ENCODE assay signal across 8 cellular contexts in genomic region chr19:19662866-19663291, GRCh38. TPM values are rescaled to one million over a fixed set of nuclear protein-coding genes. Genes with fewer than 3 reads are reported as not detected.
DNase-seq lines count a peak whose midpoint lies in the region; ATAC-seq and TF ChIP-seq lines count a peak whose summit lies in the region.

No MANE protein-coding gene starts in this region.

- H3K27me3 ChIP-seq in SJSA1 (replicated peaks), result no peaks in the 10 kb centered on the region
- H3K27me3 ChIP-seq in esophagus squamous epithelium, result no peaks in the 10 kb centered on the region
- H3K27me3 ChIP-seq in prostate gland (replicated peaks; ENCODE audit: insufficient read depth), result no peaks in the 10 kb centered on the region

- H3K9me3 ChIP-seq in SJSA1 (replicated peaks), result no peaks in the 10 kb centered on the region
- H3K9me3 ChIP-seq in esophagus squamous epithelium, result no peaks in the 10 kb centered on the region
- H3K9me3 ChIP-seq in prostate gland, result no peaks in the 10 kb centered on the region

- DNase-seq in SJSA1 (ENCODE audit: low read depth in 1 of 2, low spot score in 2 of 2) (peak in 1 of 2 experiments; percentile 40), esophagus squamous epithelium (lab: John Stamatoyannopoulos, UW) (no peak), prostate gland (ENCODE audit: low spot score) (no peak), AML-193 (lab: John Stamatoyannopoulos, UW) (no peak), NCI-H526 (lab: John Stamatoyannopoulos, UW) (no peak), OCI-M2 (lab: John Stamatoyannopoulos, UW; ENCODE audit: unreplicated experiment) (no peak)

- TF ChIP-seq CTCF in 22Rv1 (IDR thresholded peaks at IDR 0.05) (no peak), esophagus squamous epithelium (IDR thresholded peaks at IDR 0.05) (no peak), prostate gland (IDR thresholded peaks at IDR 0.05) (no peak)

- ATAC-seq in GM21390 (IDR thresholded peaks at IDR 0.05; ENCODE audit: unreplicated experiment), result peak; percentile 15

- H3K4me1 ChIP-seq in SJSA1 (replicated peaks) (peaks cover 15% of the 10 kb centered on the region), esophagus squamous epithelium (peaks cover 15 to 54% (median 31%) of the 10 kb centered on the region in 3 donors), prostate gland (replicated peaks) (peaks cover 12% of the 10 kb centered on the region)

- H3K27ac ChIP-seq in 22Rv1 (peak overlapping the region; percentile 84), SJSA1 (peak overlapping the region; percentile 86), esophagus squamous epithelium (peak overlapping the region; percentile 87 to 98 (median 96)), prostate gland (peak overlapping the region; percentile 92 to 93)

- TF ChIP-seq POLR2A in esophagus squamous epithelium (IDR thresholded peaks at IDR 0.05) (no peak), prostate gland (IDR thresholded peaks at IDR 0.05) (no peak)

- peaks cover 34% of the 10 kb centered on the region for H3K36me3 ChIP-seq in SJSA1
- peaks cover 7 to 32% (median 17%) of the 10 kb centered on the region in 3 donors for H3K36me3 ChIP-seq in esophagus squamous epithelium
- peaks cover 6 to 7% of the 10 kb centered on the region in 2 donors for H3K36me3 ChIP-seq in prostate gland

- WGBS in esophagus squamous epithelium, 2 donors, result 3 to 7% methylated on average over 12 to 13 of the region's 21 CpGs
- WGBS in prostate gland, result 12% methylated on average over 7 of the region's 21 CpGs

- H3K4me3 ChIP-seq in SJSA1 (peak overlapping the region; percentile 97), esophagus squamous epithelium (peak overlapping the region; percentile 78 to 100 (median 100)), prostate gland (peak overlapping the region; percentile 85 to 98)

- intact Hi-C loops in esophagus squamous epithelium (cut with DNase I), result no loop called here
- intact Hi-C loops in prostate gland (cut with DNase I), result no loop called here

RNA-seq across cellular contexts. Expression of gene ATP13A1, which starts 0.6 kb away (rescaled TPM):
- 138 and 147 TPM in 2 replicates for total RNA-seq in SJSA1 (2014; rRNA removed; shearing (Covaris generic))
- total RNA-seq in esophagus squamous epithelium (100 to 1,000 TPM in 3 of 4 donors, 10 to 100 TPM in 1; 79.7 to 257 (median 153) TPM), prostate gland (100 to 1,000 TPM; 227 to 315 TPM)

RNA-seq across cellular contexts. Expression of gene ZNF101, which starts 5.8 kb away (rescaled TPM):
- total RNA-seq in SJSA1 (2014; rRNA removed; shearing (Covaris generic)), result 4.2 and 11.2 TPM in 2 replicates
- total RNA-seq in esophagus squamous epithelium, result 1 to 10 TPM; 5.5 to 8.2 (median 6.5) TPM
- 1 to 10 TPM; 4.1 to 7.1 TPM for total RNA-seq in prostate gland

RNA-seq across cellular contexts. Expression of gene GMIP, which starts 19.4 kb away (rescaled TPM):
- 2.9 and 4.3 TPM in 2 replicates for total RNA-seq in SJSA1 (2014; rRNA removed; shearing (Covaris generic))
- 10 to 100 TPM in 2 of 4 donors, 1 to 10 TPM in 2; 7.0 to 22.8 (median 10.0) TPM for total RNA-seq in esophagus squamous epithelium
- total RNA-seq in prostate gland, result 10 to 100 TPM; 10.2 to 11.6 TPM

RNA-seq across cellular contexts. Expression of gene LPAR2, which starts 34.9 kb away (rescaled TPM):
- total RNA-seq in SJSA1 (2014; rRNA removed; shearing (Covaris generic)), result 0.24 TPM in 1 of 2 replicates, not detected in the other
- total RNA-seq in esophagus squamous epithelium (10 to 100 TPM in 2 of 4 donors, 1 to 10 TPM in 2; 7.6 to 13.1 (median 9.5) TPM), prostate gland (100 to 1,000 TPM in 1 of 2 donors, 10 to 100 TPM in 1; 39.7 to 167 TPM)

RNA-seq across cellular contexts. Expression of gene PBX4, which starts 44.4 kb away (rescaled TPM):
- 0.09 and 2.0 TPM in 2 replicates for total RNA-seq in SJSA1 (2014; rRNA removed; shearing (Covaris generic))
- 1 to 10 TPM in 3 of 4 donors, under 1 TPM in 1; 0.61 to 1.9 (median 1.7) TPM for total RNA-seq in esophagus squamous epithelium
- total RNA-seq in prostate gland, result 10 to 100 TPM in 1 of 2 donors, 1 to 10 TPM in 1; 2.6 to 10.6 TPM
